In genomic region chr2:61436092-61436491, GRCh38 we compare ENCODE assay signal across 13 cellular contexts. TPM values are rescaled to one million over a fixed set of nuclear protein-coding genes. Genes with fewer than 3 reads are reported as not detected.
DNase-seq lines count a peak whose midpoint lies in the region; ATAC-seq, FAIRE-seq and TF ChIP-seq lines count a peak whose summit lies in the region.
"Had no signal": no experiment of that assay in that cellular context is flagged by ENCODE, and none has a peak within 500 bp of the region (broad histone marks: within the 10 kb centered on the region; RNA-seq: fewer than 3 reads in every experiment).

No MANE protein-coding gene starts in this region.

- intact Hi-C loops in right cardiac atrium (cut with DNase I) = no loop called here
- intact Hi-C loops in gastrocnemius medialis (cut with DNase I; ENCODE audit: low total_unique reads) = loop anchor here (10.0 kb wide), 1 partner anchor 329 kb away; no protein-coding TSS in a partner anchor

- H3K36me3 ChIP-seq in gastrocnemius medialis = no peaks in the 10 kb centered on the region

- FAIRE-seq in RCC 7860 (lab: Jason Lieb, UNC) = no peak
- FAIRE-seq: frontal cortex, urothelium cell line had no signal

- peaks cover 54% of the 10 kb centered on the region for H3K4me1 Mint-ChIP-seq in activated T-cell treated with anti-CD3 and anti-CD28 coated beads, Interleukin-2, amount 50 U/mL, for 72 hours (ENCODE audit: low read depth)
- peaks cover 59% of the 10 kb centered on the region for H3K4me1 Mint-ChIP-seq in activated T-cell treated with anti-CD3 and anti-CD28 coated beads, Interleukin-2, amount 50 U/mL, for 4 hours (ENCODE audit: low read depth)

- H3K27me3 ChIP-seq in right cardiac atrium (ENCODE audit: control insufficient read depth, insufficient read depth) (no peaks in the 10 kb centered on the region), gastrocnemius medialis (no peaks in the 10 kb centered on the region)

- peak overlapping the region in 1 of 2 donors; percentile 8 for H3K4me3 Mint-ChIP-seq in activated T-cell treated with anti-CD3 and anti-CD28 coated beads, Interleukin-2, amount 50 U/mL, for 72 hours
- H3K4me3 Mint-ChIP-seq in activated T-cell treated with anti-CD3 and anti-CD28 coated beads, Interleukin-2, amount 50 U/mL, for 4 hours = no peak overlapping the region

- DNase-seq in activated T-cell treated with anti-CD3 and anti-CD28 coated beads, Interleukin-2, amount 50 U/mL, for 72 hours = no peak
- no peak for DNase-seq in activated T-cell treated with anti-CD3 and anti-CD28 coated beads, Interleukin-2, amount 50 U/mL, for 4 hours
- DNase-seq in RCC 7860 (ENCODE audit: low spot score) = peak; percentile 47
- DNase-seq in right cardiac atrium = no peak
- peak; percentile 55 to 81 for DNase-seq in gastrocnemius medialis
- DNase-seq in OCI-M2 (lab: John Stamatoyannopoulos, UW; ENCODE audit: unreplicated experiment) = no peak
- DNase-seq in SIG-M5 treated with dmso at 0.1 percent for 504 hours (lab: John Stamatoyannopoulos, UW; ENCODE audit: unreplicated experiment) = no peak
- DNase-seq: NCI-H2171 treated with DMSO at 0.1 percent for 48 hours; PC-9; stimulated activated CD8-positive, alpha-beta memory T cell treated with anti-CD3 and anti-CD28 coated beads, Interleukin-4, amount 100 ng/mL, for 48 hours had no signal

- H3K27ac Mint-ChIP-seq in activated T-cell treated with anti-CD3 and anti-CD28 coated beads, Interleukin-2, amount 50 U/mL, for 72 hours = peak overlapping the region; percentile 2

- peaks cover 8 to 12% of the 10 kb centered on the region in 2 donors for H3K9me3 Mint-ChIP-seq in activated T-cell treated with anti-CD3 and anti-CD28 coated beads, Interleukin-2, amount 50 U/mL, for 72 hours
- peaks cover 14% of the 10 kb centered on the region for H3K9me3 Mint-ChIP-seq in activated T-cell treated with anti-CD3 and anti-CD28 coated beads, Interleukin-2, amount 50 U/mL, for 4 hours

- no peak for ATAC-seq in activated T-cell treated with anti-CD3 and anti-CD28 coated beads, Interleukin-2, amount 50 U/mL, for 72 hours (replicated peaks in 1 of 2)
- no peak for ATAC-seq in activated T-cell treated with anti-CD3 and anti-CD28 coated beads, Interleukin-2, amount 50 U/mL, for 4 hours
- ATAC-seq in right cardiac atrium = no peak
- peak; percentile 68 to 73 for ATAC-seq in gastrocnemius medialis
- no peak for ATAC-seq in GM19397 (IDR thresholded peaks at IDR 0.05; ENCODE audit: unreplicated experiment)

- 54% methylated on average over 2 of the region's 2 CpGs for WGBS in right cardiac atrium

- H3K36me3 Mint-ChIP-seq in activated T-cell treated with anti-CD3 and anti-CD28 coated beads, Interleukin-2, amount 50 U/mL, for 72 hours (ENCODE audit: insufficient read depth in 2 of 2) = peaks cover 15 to 24% of the 10 kb centered on the region in 2 donors
- peaks cover 19% of the 10 kb centered on the region for H3K36me3 Mint-ChIP-seq in activated T-cell treated with anti-CD3 and anti-CD28 coated beads, Interleukin-2, amount 50 U/mL, for 4 hours (ENCODE audit: insufficient read depth)

- H3K4me1 ChIP-seq in right cardiac atrium (ENCODE audit: control insufficient read depth, insufficient read depth, low read length) (peaks cover 19% of the 10 kb centered on the region), gastrocnemius medialis (peaks cover 70 to 74% of the 10 kb centered on the region in 2 donors)

- in situ Hi-C loops in gastrocnemius medialis (cut with MboI; ENCODE audit: low sequenced_read_pairs in 4 of 4) = no loop called here

- no peak for TF ChIP-seq POLR2A in gastrocnemius medialis (IDR thresholded peaks at IDR 0.05)

- no peaks in the 10 kb centered on the region for H3K27me3 Mint-ChIP-seq in activated T-cell treated with anti-CD3 and anti-CD28 coated beads, Interleukin-2, amount 50 U/mL, for 72 hours (ENCODE audit: low read depth)
- no peaks in the 10 kb centered on the region for H3K27me3 Mint-ChIP-seq in activated T-cell treated with anti-CD3 and anti-CD28 coated beads, Interleukin-2, amount 50 U/mL, for 4 hours (ENCODE audit: low read depth)

- TF ChIP-seq CTCF in gastrocnemius medialis (IDR thresholded peaks at IDR 0.05 in 4 of 5, conservative IDR thresholded peaks at IDR 0.05 in 1 of 5) = no peak

- H3K4me3 ChIP-seq in right cardiac atrium (ENCODE audit: low read length) = no peak overlapping the region
- H3K4me3 ChIP-seq in gastrocnemius medialis = peak overlapping the region; percentile 21 to 37 (median 23)
- H3K4me3 ChIP-seq: PC-9 had no signal

- H3K27ac ChIP-seq in right cardiac atrium (ENCODE audit: low read length) (peak overlapping the region; percentile 45), gastrocnemius medialis (peak overlapping the region; percentile 83 to 86 (median 85))
- H3K27ac ChIP-seq: PC-9 had no signal

- no peaks in the 10 kb centered on the region for H3K9me3 ChIP-seq in right cardiac atrium (ENCODE audit: control insufficient read depth, low read length)
- H3K9me3 ChIP-seq in gastrocnemius medialis = no peaks in the 10 kb centered on the region

RNA-seq across cellular contexts. Expression of gene USP34, which starts 34.8 kb away (rescaled TPM):
- total RNA-seq in activated T-cell treated with anti-CD3 and anti-CD28 coated beads, Interleukin-2, amount 50 U/mL, for 72 hours = 100 to 1,000 TPM in 1 of 2 donors, 10 to 100 TPM in 1; 100.0 to 104 TPM
- total RNA-seq in activated T-cell treated with anti-CD3 and anti-CD28 coated beads, Interleukin-2, amount 50 U/mL, for 4 hours = 10 to 100 TPM; 57.0 to 58.1 (median 58.1) TPM
- total RNA-seq in right cardiac atrium (10 to 100 TPM; 58.8 to 78.0 (median 63.9) TPM), gastrocnemius medialis (100 to 1,000 TPM in 1 of 4 donors, 10 to 100 TPM in 3; 64.5 to 150 (median 76.3) TPM)
- polyA plus RNA-seq in right cardiac atrium = 37.3 TPM

Comparison
In these comparisons a context has a peak if more than half of its experiments do, and no peak if none do; other contexts are left out.
1. ATAC-seq: peak in gastrocnemius medialis (2 of 2); none in activated T-cell treated with anti-CD3 and anti-CD28 coated beads, Interleukin-2, amount 50 U/mL, for 72 hours (0 of 2), activated T-cell treated with anti-CD3 and anti-CD28 coated beads, Interleukin-2, amount 50 U/mL, for 4 hours (0 of 2), right cardiac atrium (0 of 2) and GM19397 (single experiment).
2. DNase-seq: peak in RCC 7860 (single experiment) and gastrocnemius medialis (2 of 2); none in activated T-cell treated with anti-CD3 and anti-CD28 coated beads, Interleukin-2, amount 50 U/mL, for 72 hours (0 of 2), activated T-cell treated with anti-CD3 and anti-CD28 coated beads, Interleukin-2, amount 50 U/mL, for 4 hours (single experiment), right cardiac atrium (0 of 3), OCI-M2 (single experiment) and SIG-M5 treated with dmso at 0.1 percent for 504 hours (single experiment).